21 cellular contexts compared by ENCODE assay signal in the genomic region with DNA sequence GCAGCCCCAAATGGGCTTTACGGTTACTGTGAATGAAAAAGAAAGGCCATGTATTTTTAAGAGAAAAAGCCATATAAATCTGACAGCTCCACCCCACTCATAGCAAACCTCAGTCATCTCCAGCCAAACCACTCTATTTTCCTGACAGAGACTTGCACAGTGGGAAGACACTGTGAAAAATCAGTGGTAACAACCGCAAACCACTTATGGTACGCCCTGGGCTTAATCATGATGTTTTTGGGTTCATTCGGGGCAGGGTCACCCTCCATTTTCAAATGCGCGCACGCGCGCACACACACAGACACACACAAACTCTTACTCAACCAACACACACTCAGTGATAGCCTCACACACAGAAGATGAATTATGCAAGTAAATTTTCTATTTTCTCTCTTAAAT.
"Had no signal": no experiment of that assay in that cellular context is flagged by ENCODE, and none has a peak within 500 bp of the region (broad histone marks: within the 10 kb centered on the region; RNA-seq: fewer than 3 reads in every experiment).

No MANE protein-coding gene starts in this region.

- H3K27me3 ChIP-seq: brain microvascular endothelial cell, foreskin keratinocyte, right lobe of liver had no signal

- DNase-seq: activated CD4-positive, alpha-beta memory T cell treated with anti-CD3 and anti-CD28 coated beads, Interleukin-2, amount 10 ng/mL, durations not matched to agents 7 days and 5 days; activated CD4-positive, alpha-beta T cell treated with anti-CD3 and anti-CD28 coated beads for 1 hour; activated CD4-positive, alpha-beta T cell treated with anti-CD3 and anti-CD28 coated beads, Interleukin-2, amount 10 ng/mL, durations not matched to agents 7 days and 5 days; activated CD8-positive, alpha-beta memory T cell treated with anti-CD3 and anti-CD28 coated beads, Interleukin-2, amount 50 U/mL, for 48 hours; activated gamma-delta T cell; activated naive CD4-positive, alpha-beta T cell treated with anti-CD3 and anti-CD28 coated beads, Interleukin-2, amount 10 ng/mL, durations not matched to agents 7 days and 5 days; activated T-cell treated with anti-CD3 and anti-CD28 coated beads, Interleukin-2, amount 50 U/mL, for 24 hours; brain microvascular endothelial cell; endodermal cell; foreskin keratinocyte; left lung; lower lobe of right lung; mesendoderm; natural killer cell; right lobe of liver; stimulated activated CD4-positive, alpha-beta T cell treated with anti-CD3 and anti-CD28 coated beads, Interleukin-12 subunit alpha, Interleukin-12 subunit beta, amount 100 ng/mL, for 4 hours; stimulated activated CD4-positive, alpha-beta T cell treated with anti-CD3 and anti-CD28 coated beads, Interleukin-4, amount 100 ng/mL, for 24 hours; substantia nigra; T-helper 2 cell had no signal

- ATAC-seq: foreskin keratinocyte; left lung; lower lobe of right lung; natural killer cell; right lobe of liver; stimulated activated effector memory CD8-positive, alpha-beta T cell treated with anti-CD3 and anti-CD28 coated beads, Interleukin-12 subunit alpha, Interleukin-12 subunit beta, amount 100 ng/mL, for 72 hours; WTC11 had no signal

- H3K36me3 ChIP-seq: brain microvascular endothelial cell, left lung, lower lobe of right lung, right lobe of liver had no signal

- H3K4me1 ChIP-seq: foreskin keratinocyte, left lung, lower lobe of right lung, right lobe of liver had no signal

- H3K27ac ChIP-seq: brain microvascular endothelial cell, foreskin keratinocyte, left lung, lower lobe of right lung, right lobe of liver had no signal

- H3K9me3 ChIP-seq: left lung, lower lobe of right lung, right lobe of liver had no signal

- H3K4me3 ChIP-seq: left lung, lower lobe of right lung, right lobe of liver had no signal
